1 cellular context compared by ENCODE assay signal in genomic region chr1:22025368-22026154, GRCh38.
TF ChIP-seq lines count a peak whose summit lies in the region.

No MANE protein-coding gene starts in this region.

TF ChIP-seq in HepG2, 621 proteins besides CTCF, POLR2A, EP300 and RAD21 (continued from another document and continues in another):
- TF ChIP-seq PRDM4 (CRISPR knock-in tag; IDR thresholded peaks at IDR 0.05; ENCODE audit: borderline replicate concordance) (no peak), HNRNPL (IDR thresholded peaks at IDR 0.05; ENCODE audit: low read depth, low read length) (no peak), SP5 (CRISPR knock-in tag; IDR thresholded peaks at IDR 0.05; ENCODE audit: borderline replicate concordance, low read depth) (peak; percentile 66; the same call in 1 of the 2 replicates), EZH2 (conservative IDR thresholded peaks at IDR 0.05; ENCODE audit: low read depth, low read length) (no peak), DNMT3B (CRISPR knock-in tag; conservative IDR thresholded peaks at IDR 0.05) (no peak; the same call in 1 of the 2 replicates), ZNF816 (CRISPR knock-in tag; IDR thresholded peaks at IDR 0.05; ENCODE audit: borderline replicate concordance) (no peak), ZNF264 (CRISPR knock-in tag; IDR thresholded peaks at IDR 0.05) (peak; percentile 76; the same call in 1 of the 2 replicates), ZNF20 (CRISPR knock-in tag; IDR thresholded peaks at IDR 0.05) (no peak), ZNF274 (CRISPR knock-in tag; IDR thresholded peaks at IDR 0.05) (peak; percentile 91), PATZ1 (CRISPR knock-in tag; IDR thresholded peaks at IDR 0.05) (peak; percentile 69), ZNF615 (CRISPR knock-in tag; IDR thresholded peaks at IDR 0.05; ENCODE audit: borderline replicate concordance) (no peak), SNRNP70 (IDR thresholded peaks at IDR 0.05; ENCODE audit: low read depth, low read length) (no peak), SIX1 (CRISPR knock-in tag; IDR thresholded peaks at IDR 0.05; ENCODE audit: borderline replicate concordance) (no peak), PITX1 (CRISPR knock-in tag; IDR thresholded peaks at IDR 0.05) (peak; percentile 52; the same call in 1 of the 2 replicates), SNAPC4 (CRISPR knock-in tag; IDR thresholded peaks at IDR 0.05) (no peak), GABPA (IDR thresholded peaks at IDR 0.05; ENCODE audit: low read depth, low read length) (peak; percentile 89), GABPA (CRISPR knock-in tag; IDR thresholded peaks at IDR 0.05; ENCODE audit: low read depth) (peak; percentile 99), CHD4 (IDR thresholded peaks at IDR 0.05; ENCODE audit: borderline replicate concordance, low read length) (no peak), ZNF850 (CRISPR knock-in tag; conservative IDR thresholded peaks at IDR 0.05) (no peak), ZNF232 (CRISPR knock-in tag; IDR thresholded peaks at IDR 0.05; ENCODE audit: borderline replicate concordance) (no peak), FOXC1 (CRISPR knock-in tag; IDR thresholded peaks at IDR 0.05; ENCODE audit: borderline replicate concordance) (peak; percentile 69), ZNF879 (CRISPR knock-in tag; IDR thresholded peaks at IDR 0.05) (0 out of 2 replicates have a peak, but pooled peaks have one; percentile 50), LRRFIP1 (CRISPR knock-in tag; conservative IDR thresholded peaks at IDR 0.05) (no peak), CBX5 (CRISPR knock-in tag; IDR thresholded peaks at IDR 0.05; ENCODE audit: borderline replicate concordance) (no peak), ZNF501 (CRISPR knock-in tag; IDR thresholded peaks at IDR 0.05) (peak; percentile 67; the same call in 1 of the 2 replicates), ZNF317 (CRISPR knock-in tag; IDR thresholded peaks at IDR 0.05) (0 out of 2 replicates have a peak, but pooled peaks have one; percentile 44), SIX4 (CRISPR knock-in tag; IDR thresholded peaks at IDR 0.05) (no peak), SKIL (CRISPR knock-in tag; IDR thresholded peaks at IDR 0.05; ENCODE audit: borderline replicate concordance) (no peak), DBP (CRISPR knock-in tag; IDR thresholded peaks at IDR 0.05; ENCODE audit: not compliant biosample characterization) (no peak), ZNF577 (CRISPR knock-in tag; IDR thresholded peaks at IDR 0.05; ENCODE audit: borderline replicate concordance, low read depth) (no peak), SMARCC2 (IDR thresholded peaks at IDR 0.05) (no peak), AFF4 (CRISPR knock-in tag; IDR thresholded peaks at IDR 0.05) (no peak), RARG (CRISPR knock-in tag; IDR thresholded peaks at IDR 0.05; ENCODE audit: low read depth) (no peak), HMGA1 (CRISPR knock-in tag; conservative IDR thresholded peaks at IDR 0.05) (no peak), THYN1 (CRISPR knock-in tag; IDR thresholded peaks at IDR 0.05; ENCODE audit: borderline replicate concordance, low read depth) (no peak), RARA (CRISPR knock-in tag; IDR thresholded peaks at IDR 0.05) (peak; percentile 19; the same call in 1 of the 2 replicates), ZSCAN30 (CRISPR knock-in tag; IDR thresholded peaks at IDR 0.05) (no peak), HOXD1 (CRISPR knock-in tag; IDR thresholded peaks at IDR 0.05) (0 out of 2 replicates have a peak, but pooled peaks have one; percentile 9), NCOA5 (CRISPR knock-in tag; IDR thresholded peaks at IDR 0.05) (no peak), ELF3 (CRISPR knock-in tag; IDR thresholded peaks at IDR 0.05) (peak; percentile 61), ZNF451 (CRISPR knock-in tag; IDR thresholded peaks at IDR 0.05) (no peak)
- TF ChIP-seq, protein P1, sequence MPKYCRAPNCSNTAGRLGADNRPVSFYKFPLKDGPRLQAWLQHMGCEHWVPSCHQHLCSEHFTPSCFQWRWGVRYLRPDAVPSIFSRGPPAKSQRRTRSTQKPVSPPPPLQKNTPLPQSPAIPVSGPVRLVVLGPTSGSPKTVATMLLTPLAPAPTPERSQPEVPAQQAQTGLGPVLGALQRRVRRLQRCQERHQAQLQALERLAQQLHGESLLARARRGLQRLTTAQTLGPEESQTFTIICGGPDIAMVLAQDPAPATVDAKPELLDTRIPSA (CRISPR knock-in tag; IDR thresholded peaks at IDR 0.05; ENCODE audit: borderline replicate concordance): no peak
